Comparison of ENCODE assay signal across 8 cellular contexts in genomic region chr19:12365094-12365371, GRCh38. TPM values are rescaled to one million over a fixed set of nuclear protein-coding genes. Genes with fewer than 3 reads are reported as not detected.
DNase-seq lines count a peak whose midpoint lies in the region; ATAC-seq and TF ChIP-seq lines count a peak whose summit lies in the region.

No MANE protein-coding gene starts in this region.

- no peaks in the 10 kb centered on the region for H3K36me3 ChIP-seq in kidney epithelial cell (ENCODE audit: control insufficient read depth, insufficient read depth, low read length)

- peak; percentile 31 for DNase-seq in NCI-H146 (lab: John Stamatoyannopoulos, UW)
- no peak for DNase-seq in NCI-H146 treated with DMSO at 0.1 percent for 48 hours (lab: John Stamatoyannopoulos, UW; ENCODE audit: unreplicated experiment)
- peak; percentile 15 to 23 for DNase-seq in Kasumi-1 (lab: John Stamatoyannopoulos, UW)
- peak; percentile 19 to 25 for DNase-seq in T47D (ENCODE audit: low read depth in 1 of 2, low spot score in 1 of 2)
- DNase-seq in kidney epithelial cell (ENCODE audit: low read depth), result no peak
- DNase-seq in stromal cell of bone marrow (ENCODE audit: low read depth), result peak; percentile 11
- DNase-seq in germinal center (ENCODE audit: low spot score), result no peak

- no peak for ATAC-seq in GM21390 (IDR thresholded peaks at IDR 0.05; ENCODE audit: unreplicated experiment)

- peak overlapping the region; percentile 73 for H3K4me3 ChIP-seq in kidney epithelial cell (ENCODE audit: low read depth, low read length)

- no peak for TF ChIP-seq CTCF in kidney epithelial cell (IDR thresholded peaks at IDR 0.05; ENCODE audit: insufficient read depth, low read length, poor library complexity, severe bottlenecking)

- in situ Hi-C loops in T47D (cut with HindIII; ENCODE audit: low pct_unique_long_range_greater_than_20kb, low sequenced_read_pairs), result no loop called here

- H3K27me3 ChIP-seq in kidney epithelial cell (ENCODE audit: control insufficient read depth, insufficient read depth, low read length), result no peaks in the 10 kb centered on the region

RNA-seq across cellular contexts. Expression of gene ZNF442, which starts 0.5 kb away (rescaled TPM):
- 0.34 and 0.46 TPM in 2 replicates for total RNA-seq in kidney epithelial cell

RNA-seq across cellular contexts. Expression of gene ZNF563, which starts 31.6 kb away (rescaled TPM):
- 0.75 and 3.7 TPM in 2 replicates for total RNA-seq in kidney epithelial cell

RNA-seq across cellular contexts. Expression of gene ZNF799, which starts 36.0 kb away (rescaled TPM):
- total RNA-seq in kidney epithelial cell, result 2.3 and 2.6 TPM in 2 replicates

Comparison
In these comparisons a context has a peak if more than half of its experiments do, and no peak if none do; other contexts are left out.
1. DNase-seq: peak in NCI-H146 (single experiment), Kasumi-1 (2 of 2), T47D (2 of 2) and stromal cell of bone marrow (single experiment); none in NCI-H146 treated with DMSO at 0.1 percent for 48 hours (single experiment), kidney epithelial cell (single experiment) and germinal center (single experiment).